In the genomic region with DNA sequence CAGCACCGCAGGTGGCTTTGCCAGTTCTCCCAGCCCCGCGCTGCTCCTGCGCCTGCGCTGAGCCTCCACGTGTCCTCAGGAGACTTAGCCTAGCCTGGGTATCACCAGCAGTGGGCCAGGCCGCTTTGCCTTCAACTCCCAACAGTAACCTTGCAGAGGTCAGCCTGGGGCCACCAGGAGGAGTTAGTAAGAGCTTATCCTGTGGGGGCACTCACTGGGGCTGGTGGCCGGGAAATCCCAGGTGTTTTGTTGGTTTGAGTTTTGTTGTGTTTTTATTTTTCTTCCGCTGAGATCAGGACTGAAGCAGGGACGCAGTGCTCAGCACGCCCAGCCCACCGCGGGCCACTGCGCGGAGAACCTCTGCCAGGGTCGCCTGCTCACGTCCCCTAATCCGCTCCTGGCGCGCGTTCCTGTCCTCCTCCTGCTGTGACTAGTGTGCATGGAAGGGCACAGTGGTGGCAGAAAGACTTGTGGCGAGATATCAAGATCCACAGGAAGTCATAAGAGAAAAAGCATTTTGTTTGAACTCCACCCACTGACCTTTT, we compare ENCODE assay signal across 8 cellular contexts.
DNase-seq lines count a peak whose midpoint lies in the region; ATAC-seq lines count a peak whose summit lies in the region.

No MANE protein-coding gene starts in this region.

- H3K9me3 ChIP-seq in CD4-positive, CD25-positive, alpha-beta regulatory T cell (ENCODE audit: control insufficient read depth in 2 of 2, low read length in 2 of 2) = no peaks in the 10 kb centered on the region

- ATAC-seq in CD4-positive, CD25-positive, alpha-beta regulatory T cell (ENCODE audit: low read depth in 2 of 2) = peak; percentile 71 to 73

- peaks cover 0 to 2% (median 0%) of the 10 kb centered on the region in 7 donors for H3K9me3 Mint-ChIP-seq in CD4-positive, CD25-positive, alpha-beta regulatory T cell
- no peaks in the 10 kb centered on the region for H3K9me3 Mint-ChIP-seq in activated naive CD8-positive, alpha-beta T cell treated with anti-CD3 and anti-CD28 coated beads for 36 hours

- H3K27ac ChIP-seq in CD4-positive, CD25-positive, alpha-beta regulatory T cell (ENCODE audit: insufficient read depth, low read length, poor library complexity, severe bottlenecking) = peak overlapping the region; percentile 76

- H3K27ac Mint-ChIP-seq in CD4-positive, CD25-positive, alpha-beta regulatory T cell = peak overlapping the region; percentile 91 to 96 (median 93)
- peak overlapping the region; percentile 93 for H3K27ac Mint-ChIP-seq in activated naive CD8-positive, alpha-beta T cell treated with anti-CD3 and anti-CD28 coated beads for 36 hours

- no peaks in the 10 kb centered on the region for H3K27me3 Mint-ChIP-seq in CD4-positive, CD25-positive, alpha-beta regulatory T cell
- H3K27me3 Mint-ChIP-seq in activated naive CD8-positive, alpha-beta T cell treated with anti-CD3 and anti-CD28 coated beads for 36 hours = peaks cover 13% of the 10 kb centered on the region

- no peaks in the 10 kb centered on the region for H3K36me3 Mint-ChIP-seq in CD4-positive, CD25-positive, alpha-beta regulatory T cell
- no peaks in the 10 kb centered on the region for H3K36me3 Mint-ChIP-seq in activated naive CD8-positive, alpha-beta T cell treated with anti-CD3 and anti-CD28 coated beads for 36 hours

- no peaks in the 10 kb centered on the region for H3K27me3 ChIP-seq in CD4-positive, CD25-positive, alpha-beta regulatory T cell (ENCODE audit: control insufficient read depth, insufficient read depth, low read length)

- peak overlapping the region; percentile 81 to 96 (median 84) for H3K4me3 Mint-ChIP-seq in CD4-positive, CD25-positive, alpha-beta regulatory T cell
- peak overlapping the region; percentile 66 for H3K4me3 Mint-ChIP-seq in activated naive CD8-positive, alpha-beta T cell treated with anti-CD3 and anti-CD28 coated beads for 36 hours

- no peaks in the 10 kb centered on the region for H3K36me3 ChIP-seq in CD4-positive, CD25-positive, alpha-beta regulatory T cell (ENCODE audit: control insufficient read depth, insufficient read depth, low read length)

- peak; percentile 19 to 84 (median 41) for DNase-seq in CD4-positive, CD25-positive, alpha-beta regulatory T cell
- DNase-seq in SK-MEL-5 (ENCODE audit: low read depth, low spot score) (peak; percentile 95), iPS-NIHi7 (ENCODE audit: extremely low spot score) (peak; percentile 65), MV-4-11 (lab: John Stamatoyannopoulos, UW) (no peak), NOMO-1 treated with DMSO at 0.1 percent for 48 hours (lab: John Stamatoyannopoulos, UW; ENCODE audit: unreplicated experiment) (no peak)
- DNase-seq in activated naive CD8-positive, alpha-beta T cell treated with anti-CD3 and anti-CD28 coated beads for 36 hours = peak; percentile 34
- DNase-seq in stimulated activated CD4-positive, alpha-beta T cell treated with anti-CD3 and anti-CD28 coated beads, Interleukin-1b, Interleukin-23, amount 100 ng/mL, for 24 hours (ENCODE audit: low read depth in 4 of 4, low spot score in 1 of 4) = peak in 3 of 4 experiments; percentile 28 to 38 (median 29)
- DNase-seq in NK-92 treated with Interleukin-12 subunit alpha and Interleukin-12 subunit beta, amount 100 ng/mL, for 24 hours (lab: John Stamatoyannopoulos, UW) = no peak

- peaks cover 24 to 39% (median 34%) of the 10 kb centered on the region in 4 donors for H3K4me1 Mint-ChIP-seq in CD4-positive, CD25-positive, alpha-beta regulatory T cell
- peaks cover 30% of the 10 kb centered on the region for H3K4me1 Mint-ChIP-seq in activated naive CD8-positive, alpha-beta T cell treated with anti-CD3 and anti-CD28 coated beads for 36 hours

- H3K4me3 ChIP-seq in CD4-positive, CD25-positive, alpha-beta regulatory T cell (ENCODE audit: low read depth, low read length) = peak overlapping the region; percentile 76

- in situ Hi-C loops in SK-MEL-5 (cut with HindIII; ENCODE audit: low pct_unique_long_range_greater_than_20kb, low sequenced_read_pairs) = no loop called here

- peaks cover 27% of the 10 kb centered on the region for H3K4me1 ChIP-seq in CD4-positive, CD25-positive, alpha-beta regulatory T cell (ENCODE audit: control insufficient read depth, insufficient read depth, low read length, poor library complexity, severe bottlenecking)

Comparison
In these comparisons a context has a peak if more than half of its experiments do, and no peak if none do; other contexts are left out.
1. DNase-seq: peak in CD4-positive, CD25-positive, alpha-beta regulatory T cell (3 of 3), SK-MEL-5 (single experiment), activated naive CD8-positive, alpha-beta T cell treated with anti-CD3 and anti-CD28 coated beads for 36 hours (single experiment), iPS-NIHi7 (single experiment) and stimulated activated CD4-positive, alpha-beta T cell treated with anti-CD3 and anti-CD28 coated beads, Interleukin-1b, Interleukin-23, amount 100 ng/mL, for 24 hours (3 of 4); none in MV-4-11 (single experiment), NOMO-1 treated with DMSO at 0.1 percent for 48 hours (single experiment) and NK-92 treated with Interleukin-12 subunit alpha and Interleukin-12 subunit beta, amount 100 ng/mL, for 24 hours (single experiment).